In genomic region chr1:165356876-165357275, GRCh38 we compare ENCODE assay signal across 20 cellular contexts. TPM values are rescaled to one million over a fixed set of nuclear protein-coding genes. Genes with fewer than 3 reads are reported as not detected.
DNase-seq lines count a peak whose midpoint lies in the region; ATAC-seq and TF ChIP-seq lines count a peak whose summit lies in the region.
"Had no signal": no experiment of that assay in that cellular context is flagged by ENCODE, and none has a peak within 500 bp of the region (broad histone marks: within the 10 kb centered on the region; RNA-seq: fewer than 3 reads in every experiment).

No MANE protein-coding gene starts in this region.

- no peak for TF ChIP-seq CTCF in A673 (conservative IDR thresholded peaks at IDR 0.05; ENCODE audit: low read depth, low read length)
- TF ChIP-seq CTCF in WTC11 (IDR thresholded peaks at IDR 0.05): no peak
- TF ChIP-seq CTCF in Caco-2 (IDR thresholded peaks at IDR 0.05; ENCODE audit: insufficient read depth in 1 of 2, low read depth in 1 of 2, low read length in 1 of 2, severe bottlenecking in 1 of 2, unreplicated experiment in 1 of 2): no peak

- H3K4me1 Mint-ChIP-seq in WTC11 (peaks cover 40% of the 10 kb centered on the region), Caco-2 (ENCODE audit: low read depth, unreplicated experiment) (peaks cover 10% of the 10 kb centered on the region)

- peaks cover 96% of the 10 kb centered on the region for H3K27me3 Mint-ChIP-seq in WTC11 (ENCODE audit: low read depth)
- peaks cover 3% of the 10 kb centered on the region for H3K27me3 Mint-ChIP-seq in Caco-2 (ENCODE audit: insufficient read depth, unreplicated experiment)

- POLR2A ChIA-PET in A673 (lab: Charles Lee; ENCODE audit: low non-redundant PET) (no interaction called here), WTC11 (lab: Charles Lee) (no interaction called here), Caco-2 (lab: Charles Lee) (no interaction called here)

- no peaks in the 10 kb centered on the region for H3K36me3 ChIP-seq in A673 (ENCODE audit: insufficient read depth, low read length, poor library complexity, severe bottlenecking)
- H3K36me3 ChIP-seq in Caco-2 (ENCODE audit: control insufficient read depth, insufficient read depth, low read length): no peaks in the 10 kb centered on the region
- H3K36me3 ChIP-seq: uterus had no signal

- ATAC-seq in WTC11 (peak; percentile 2; the same call in 1 of the 2 replicates), left lobe of liver (no peak), HG02970 (IDR thresholded peaks at IDR 0.05; ENCODE audit: low FRiP score, unreplicated experiment) (no peak)
- ATAC-seq: activated T-cell treated with anti-CD3 and anti-CD28 coated beads, Interleukin-2, amount 50 U/mL, for 72 hours; stimulated activated effector memory CD8-positive, alpha-beta T cell treated with anti-CD3 and anti-CD28 coated beads, Interleukin-12 subunit alpha, Interleukin-12 subunit beta, amount 100 ng/mL, for 72 hours had no signal

- DNase-seq in A673 (ENCODE audit: low spot score): no peak
- peak; percentile 40 for DNase-seq in WTC11 (ENCODE audit: low spot score)
- DNase-seq in retina: peak; percentile 61
- no peak for DNase-seq in left lobe of liver (ENCODE audit: low spot score)
- DNase-seq in Caco-2: no peak
- DNase-seq in KG1 (lab: John Stamatoyannopoulos, UW): no peak
- DNase-seq: activated CD4-positive, alpha-beta T cell treated with anti-CD3 and anti-CD28 coated beads, Interleukin-2, amount 50 U/mL, for 48 hours; activated naive CD8-positive, alpha-beta T cell treated with anti-CD3 and anti-CD28 coated beads, Interleukin-2, amount 10 ng/mL, durations not matched to agents 7 days and 5 days; activated T-cell treated with anti-CD3 and anti-CD28 coated beads, Interleukin-2, amount 50 U/mL, for 72 hours; central memory CD4-positive, alpha-beta T cell; foreskin keratinocyte; NCI-H1105 treated with DMSO at 0.1 percent for 48 hours; NCI-H2171; NCI-H748 treated with DMSO at 0.1 percent for 48 hours; occipital lobe; uterus had no signal

- intact Hi-C loops in A673 (cut with micrococcal nuclease; ENCODE audit: unreplicated experiment): no loop called here
- intact Hi-C loops in Caco-2 (cut with micrococcal nuclease; ENCODE audit: unreplicated experiment): no loop called here

- H3K27ac ChIP-seq in A673 (ENCODE audit: low read depth, low read length, poor library complexity, severe bottlenecking): no peak overlapping the region
- H3K27ac ChIP-seq: foreskin keratinocyte, skin epidermis, uterus had no signal

- no peaks in the 10 kb centered on the region for H3K9me3 ChIP-seq in A673 (ENCODE audit: low read depth, low read length, poor library complexity, severe bottlenecking)
- peaks cover 2% of the 10 kb centered on the region for H3K9me3 ChIP-seq in iPS-18c (ENCODE audit: control insufficient read depth, insufficient read depth, low read length)
- H3K9me3 ChIP-seq in Caco-2: no peaks in the 10 kb centered on the region
- H3K9me3 ChIP-seq: uterus had no signal

- H3K27ac Mint-ChIP-seq in WTC11: no peak overlapping the region
- H3K27ac Mint-ChIP-seq in Caco-2 (ENCODE audit: unreplicated experiment): no peak overlapping the region
- H3K27ac Mint-ChIP-seq: activated naive CD8-positive, alpha-beta T cell treated with anti-CD3 and anti-CD28 coated beads, Interleukin-2, amount 10 ng/mL, durations not matched to agents 7 days and 5 days; activated T-cell treated with anti-CD3 and anti-CD28 coated beads, Interleukin-2, amount 50 U/mL, for 72 hours; stimulated activated effector memory CD8-positive, alpha-beta T cell treated with anti-CD3 and anti-CD28 coated beads, Interleukin-12 subunit alpha, Interleukin-12 subunit beta, amount 100 ng/mL, for 72 hours had no signal

- H3K4me3 ChIP-seq in A673 (ENCODE audit: low read depth, low read length, poor library complexity, severe bottlenecking): peak overlapping the region; percentile 34
- peak overlapping the region; percentile 65 for H3K4me3 ChIP-seq in iPS-18c (ENCODE audit: insufficient read depth, low read depth, low read length)
- no peak overlapping the region for H3K4me3 ChIP-seq in Caco-2 (ENCODE audit: low read depth, low read length)

- CTCF ChIA-PET in A673 (lab: Charles Lee): no interaction called here
- CTCF ChIA-PET in WTC11 (lab: Charles Lee): interaction anchor here (1.0 to 7.9 kb wide), 6 partner anchors 11 to 227 kb away, joined by 3 to 137 read pairs (median 8); no protein-coding TSS in a partner anchor
- CTCF ChIA-PET in Caco-2 (lab: Charles Lee): no interaction called here

- H3K4me3 Mint-ChIP-seq in WTC11 (peak overlapping the region; percentile 63), Caco-2 (ENCODE audit: unreplicated experiment) (no peak overlapping the region)
- H3K4me3 Mint-ChIP-seq: activated naive CD8-positive, alpha-beta T cell treated with anti-CD3 and anti-CD28 coated beads, Interleukin-2, amount 10 ng/mL, durations not matched to agents 7 days and 5 days; stimulated activated effector memory CD8-positive, alpha-beta T cell treated with anti-CD3 and anti-CD28 coated beads, Interleukin-12 subunit alpha, Interleukin-12 subunit beta, amount 100 ng/mL, for 72 hours had no signal

- peaks cover 73% of the 10 kb centered on the region for H3K27me3 ChIP-seq in A673 (replicated peaks; ENCODE audit: insufficient read depth, low read depth, low read length, poor library complexity)
- no peaks in the 10 kb centered on the region for H3K27me3 ChIP-seq in Caco-2 (replicated peaks; ENCODE audit: control insufficient read depth, insufficient read depth, low read length)

- H3K36me3 Mint-ChIP-seq in WTC11 (no peaks in the 10 kb centered on the region), Caco-2 (ENCODE audit: insufficient read depth, unreplicated experiment) (no peaks in the 10 kb centered on the region)
- H3K36me3 Mint-ChIP-seq: activated naive CD8-positive, alpha-beta T cell treated with anti-CD3 and anti-CD28 coated beads, Interleukin-2, amount 10 ng/mL, durations not matched to agents 7 days and 5 days; stimulated activated effector memory CD8-positive, alpha-beta T cell treated with anti-CD3 and anti-CD28 coated beads, Interleukin-12 subunit alpha, Interleukin-12 subunit beta, amount 100 ng/mL, for 72 hours had no signal

- H3K4me1 ChIP-seq in A673 (ENCODE audit: insufficient read depth, low read length, poor library complexity, severe bottlenecking): peaks cover 3% of the 10 kb centered on the region
- H3K4me1 ChIP-seq in Caco-2: no peaks in the 10 kb centered on the region
- H3K4me1 ChIP-seq: foreskin keratinocyte had no signal

- H3K9me3 Mint-ChIP-seq in WTC11 (no peaks in the 10 kb centered on the region), Caco-2 (ENCODE audit: unreplicated experiment) (no peaks in the 10 kb centered on the region)
- H3K9me3 Mint-ChIP-seq: activated naive CD8-positive, alpha-beta T cell treated with anti-CD3 and anti-CD28 coated beads, Interleukin-2, amount 10 ng/mL, durations not matched to agents 7 days and 5 days; activated T-cell treated with anti-CD3 and anti-CD28 coated beads, Interleukin-2, amount 50 U/mL, for 72 hours; stimulated activated effector memory CD8-positive, alpha-beta T cell treated with anti-CD3 and anti-CD28 coated beads, Interleukin-12 subunit alpha, Interleukin-12 subunit beta, amount 100 ng/mL, for 72 hours had no signal

- BruUV-seq in A673 (replicated peaks; lab: Mats Ljungman, UMichigan) (no TSS peak), Caco-2 (replicated peaks; lab: Mats Ljungman, UMichigan) (no TSS peak)

TF ChIP-seq in WTC11, 78 proteins besides CTCF, POLR2A, EP300 and RAD21:
- TF ChIP-seq FOXP1 (CRISPR knock-in tag; IDR thresholded peaks at IDR 0.05; ENCODE audit: borderline replicate concordance) (no peak), CREM (CRISPR knock-in tag; IDR thresholded peaks at IDR 0.05) (0 out of 2 replicates have a peak, but pooled peaks have one; percentile 53)

RNA-seq across cellular contexts. Expression of gene LMX1A, which starts 0.4 kb away (rescaled TPM):
- not detected in 2 replicates for total RNA-seq in A673 (2021)
- total RNA-seq in WTC11 (2021): not detected in 3 replicates
- total RNA-seq in left lobe of liver: not detected
- total RNA-seq in Caco-2 (2022): not detected in 2 replicates
- total RNA-seq: activated naive CD8-positive, alpha-beta T cell treated with anti-CD3 and anti-CD28 coated beads, Interleukin-2, amount 10 ng/mL, durations not matched to agents 7 days and 5 days; activated T-cell treated with anti-CD3 and anti-CD28 coated beads, Interleukin-2, amount 50 U/mL, for 72 hours; foreskin keratinocyte; occipital lobe had no signal

Comparison
In these comparisons a context has a peak if more than half of its experiments do, and no peak if none do; other contexts are left out.
1. DNase-seq: peak in WTC11 (single experiment) and retina (single experiment); none in A673 (single experiment), left lobe of liver (single experiment), Caco-2 (0 of 2) and KG1 (single experiment).